ENCODE assay signal across 8 cellular contexts in the genomic region with DNA sequence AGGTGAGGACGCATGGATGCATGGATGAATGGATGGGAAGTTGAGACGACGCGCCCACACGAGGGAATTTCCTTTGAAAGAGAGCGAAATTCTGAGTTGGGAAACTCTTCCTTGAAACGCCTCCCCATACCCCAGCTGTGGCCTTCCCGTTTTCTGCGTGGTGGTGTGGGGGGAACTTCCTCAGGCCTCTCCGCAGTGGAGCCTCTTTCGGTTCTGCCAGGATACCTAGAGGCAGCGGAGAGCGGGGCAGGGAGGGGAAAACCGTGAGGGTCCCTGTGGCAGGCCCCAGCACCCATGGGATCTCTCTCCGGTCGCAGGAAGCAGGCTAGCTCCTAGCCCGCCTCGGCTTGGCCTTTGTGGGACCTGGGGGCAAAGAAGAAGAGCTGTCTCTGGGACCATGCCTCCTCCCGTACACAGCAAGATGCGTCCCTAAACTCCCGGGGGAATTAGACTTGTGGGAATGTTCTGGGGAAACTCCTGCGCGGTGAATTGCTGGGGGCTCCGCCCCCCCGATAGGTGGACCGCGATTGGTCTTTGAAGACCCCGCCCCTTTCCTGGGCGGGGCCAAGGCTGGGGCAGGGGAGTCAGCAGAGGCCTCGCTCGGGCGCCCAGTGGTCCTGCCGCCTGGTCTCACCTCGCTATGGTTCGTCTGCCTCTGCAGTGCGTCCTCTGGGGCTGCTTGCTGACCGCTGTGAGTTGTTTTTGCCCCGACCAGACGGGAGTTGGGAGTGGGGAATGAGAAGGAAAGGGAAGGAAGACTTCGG. TPM values are rescaled to one million over a fixed set of nuclear protein-coding genes. Genes with fewer than 3 reads are reported as not detected.
DNase-seq lines count a peak whose midpoint lies in the region; ATAC-seq and TF ChIP-seq lines count a peak whose summit lies in the region.

TSS of gene CD40 (plus strand) at position 611 of the 764 bp plus-strand sequence. CDS start at position 641, 30 bp downstream.

- H3K27me3 Mint-ChIP-seq in nephron (ENCODE audit: low read depth) = peaks cover 71% of the 10 kb centered on the region

- peak within 1 kb of the TSS; percentile 76 to 87 (median 83) for H3K4me3 Mint-ChIP-seq in nephron

- peak within 1 kb of the TSS in 2 of 3 experiments; percentile 49 to 52 for H3K27ac Mint-ChIP-seq in nephron

- peak within 1 kb of the TSS; percentile 57 for H3K4me3 ChIP-seq in fibroblast of the aortic adventitia (ENCODE audit: low read depth, low read length)

- TF ChIP-seq CTCF in fibroblast of the aortic adventitia (IDR thresholded peaks at IDR 0.05; ENCODE audit: insufficient read depth, low read length) (no peak), nephron (IDR thresholded peaks at IDR 0.05; ENCODE audit: unreplicated experiment in 3 of 3) (no peak)

- H3K4me1 Mint-ChIP-seq in nephron = no peaks in the 10 kb centered on the region

- H3K9me3 Mint-ChIP-seq in nephron = peaks cover 3% of the 10 kb centered on the region

- no peaks in the 10 kb centered on the region for H3K36me3 Mint-ChIP-seq in nephron (ENCODE audit: low read depth)

- ATAC-seq in GM18517 (IDR thresholded peaks at IDR 0.05; ENCODE audit: unreplicated experiment) = peak; percentile 51
- ATAC-seq in HG02938 (IDR thresholded peaks at IDR 0.05; ENCODE audit: unreplicated experiment) = peak; percentile 65
- ATAC-seq in stimulated activated naive CD8-positive, alpha-beta T cell treated with anti-CD3 and anti-CD28 coated beads, Interleukin-15, Interleukin-2, amounts not matched to agents 100 U/mL and 50 U/mL, for 24 hours = peak; percentile 86

- peak; percentile 65 for DNase-seq in OCI-M2 (lab: John Stamatoyannopoulos, UW; ENCODE audit: unreplicated experiment)
- peak; percentile 63 for DNase-seq in activated T-helper 9 cell treated with anti-CD3 and anti-CD28 coated beads, Interleukin-2, amount 50 U/mL, for 16 hours (ENCODE audit: low read depth)
- peak; percentile 52 for DNase-seq in fibroblast of the aortic adventitia (ENCODE audit: low read depth)
- DNase-seq in stimulated activated naive CD8-positive, alpha-beta T cell treated with anti-CD3 and anti-CD28 coated beads, Interleukin-15, Interleukin-2, amounts not matched to agents 100 U/mL and 50 U/mL, for 24 hours = peak; percentile 81
- no peak for DNase-seq in NCI-H1436 (lab: John Stamatoyannopoulos, UW)

RNA-seq across cellular contexts. Expression of gene CD40, which starts in this region (rescaled TPM):
- 0.45 and 1.5 TPM in 2 replicates for total RNA-seq in fibroblast of the aortic adventitia (ENCODE audit: low replicate concordance)
